Comparison of ENCODE assay signal across 1 cellular context in genomic region chr3:159209459-159209858, GRCh38.
TF ChIP-seq lines count a peak whose summit lies in the region.

No MANE protein-coding gene starts in this region.

TF ChIP-seq in HEK293, 187 proteins besides CTCF, POLR2A, EP300 and RAD21 (continued from another document):
- TF ChIP-seq REST (tag by site-specific recombination; IDR thresholded peaks at IDR 0.05) (no peak), PATZ1 (tag by site-specific recombination; IDR thresholded peaks at IDR 0.05) (no peak), ZNF155 (tag by site-specific recombination; IDR thresholded peaks at IDR 0.05) (no peak), EGR2 (tag by site-specific recombination; IDR thresholded peaks at IDR 0.05; ENCODE audit: low read depth) (peak; percentile 94), ZNF112 (tag by site-specific recombination; IDR thresholded peaks at IDR 0.05) (no peak), BCL11B (tag by site-specific recombination; IDR thresholded peaks at IDR 0.05; ENCODE audit: low read depth) (no peak), ZBTB7A (tag by site-specific recombination; IDR thresholded peaks at IDR 0.05; ENCODE audit: low read depth) (no peak), ZNF747 (tag by site-specific recombination; IDR thresholded peaks at IDR 0.05) (no peak), ZFHX2 (tag by site-specific recombination; conservative IDR thresholded peaks at IDR 0.05) (peak; percentile 90), ZNF544 (tag by site-specific recombination; IDR thresholded peaks at IDR 0.05) (no peak), ZNF658 (tag by site-specific recombination; IDR thresholded peaks at IDR 0.05) (no peak)
